Comparison of ENCODE assay signal across 8 cellular contexts in the genomic region with DNA sequence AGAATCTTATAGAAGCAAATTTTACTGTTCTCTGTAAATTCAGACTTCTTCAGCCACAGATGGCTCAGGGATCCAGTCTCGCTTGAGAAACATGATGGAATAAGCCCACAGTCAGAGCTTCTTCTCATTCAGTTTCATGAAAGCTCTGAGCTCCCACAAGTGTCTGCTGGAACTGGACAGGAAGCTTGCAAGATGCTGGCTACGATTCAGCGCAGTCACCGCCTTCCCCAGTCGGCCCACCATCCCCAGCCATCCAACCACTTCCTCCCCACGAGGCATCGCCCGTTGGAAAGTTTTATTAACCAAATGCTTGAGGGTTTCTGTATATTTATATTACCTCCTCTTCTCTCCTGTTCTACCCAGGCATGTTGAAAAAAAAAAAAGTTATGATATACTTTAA.
DNase-seq lines count a peak whose midpoint lies in the region; ATAC-seq, FAIRE-seq and TF ChIP-seq lines count a peak whose summit lies in the region.

No MANE protein-coding gene starts in this region.

- no peak for DNase-seq in A549 (ENCODE audit: low read depth in 1 of 2, low spot score in 1 of 2)
- peak; percentile 44 for DNase-seq in GM20000 (ENCODE audit: low spot score)
- peak; percentile 2 to 8 for DNase-seq in activated CD4-positive, alpha-beta T cell treated with anti-CD3 and anti-CD28 coated beads, Interleukin-2, amount 50 U/mL, for 48 hours
- DNase-seq in kidney epithelial cell (ENCODE audit: low read depth) = peak; percentile 14
- DNase-seq in HT-29 (ENCODE audit: low spot score) = no peak
- DNase-seq in putamen (ENCODE audit: low spot score) = no peak
- DNase-seq in BE2C = no peak

- 92% methylated on average over 8 of the region's 8 CpGs for whole genome bisulfite sequencing in A549 (ENCODE audit: missing lambda C conversion rate)

- peak overlapping the region; percentile 74 to 84 for H3K27ac ChIP-seq in A549

- H3K9me3 ChIP-seq in A549 (no peaks in the 10 kb centered on the region), BE2C (peaks cover 2% of the 10 kb centered on the region; the same call in 1 of the 2 replicates)

- CTCF ChIA-PET in A549 (lab: Yijun Ruan, JAX) = interaction anchor here (0.6 to 1.0 kb wide), 4 partner anchors 29 to 467 kb away, joined by 3 to 5 read pairs (median 3); no protein-coding TSS in a partner anchor

- H3K4me1 ChIP-seq in A549 = peaks cover 43% of the 10 kb centered on the region
- peaks cover 38% of the 10 kb centered on the region for H3K4me1 ChIP-seq in BE2C

- no peak for TF ChIP-seq RAD21 in A549 (conservative IDR thresholded peaks at IDR 0.05 in 1 of 2, IDR thresholded peaks at IDR 0.05 in 1 of 2)

- H3K27me3 ChIP-seq in kidney epithelial cell (ENCODE audit: control insufficient read depth, insufficient read depth, low read length) (no peaks in the 10 kb centered on the region), BE2C (no peaks in the 10 kb centered on the region)

- H3K4me2 ChIP-seq in A549 = peak overlapping the region; percentile 62

- TF ChIP-seq CTCF in A549 (IDR thresholded peaks at IDR 0.05) (no peak), GM20000 (IDR thresholded peaks at IDR 0.05; ENCODE audit: extremely low read depth, missing control alignments) (no peak), kidney epithelial cell (IDR thresholded peaks at IDR 0.05; ENCODE audit: insufficient read depth, low read length, poor library complexity, severe bottlenecking) (no peak), BE2C (IDR thresholded peaks at IDR 0.05; ENCODE audit: low read depth, low read length) (no peak)

- H3K36me3 ChIP-seq in kidney epithelial cell (ENCODE audit: control insufficient read depth, insufficient read depth, low read length) (no peaks in the 10 kb centered on the region), BE2C (no peaks in the 10 kb centered on the region; the same call in none of the 2 replicates)

- FAIRE-seq in A549 (lab: Jason Lieb, UNC) = no peak

- no peak for TF ChIP-seq EP300 in A549 (IDR thresholded peaks at IDR 0.05)

- no peak overlapping the region for H3K4me3 ChIP-seq in A549
- H3K4me3 ChIP-seq in kidney epithelial cell (ENCODE audit: low read depth, low read length) = no peak overlapping the region
- no peak overlapping the region for H3K4me3 ChIP-seq in BE2C (ENCODE audit: low read depth, low read length)

- ATAC-seq in A549 (no peak), HG03045 (IDR thresholded peaks at IDR 0.05; ENCODE audit: unreplicated experiment) (no peak)

- TF ChIP-seq POLR2A in A549 (IDR thresholded peaks at IDR 0.05; ENCODE audit: low read length) = no peak

- POLR2A ChIA-PET in A549 (lab: Yijun Ruan, JAX) = no interaction called here

TF ChIP-seq in A549, 52 proteins besides CTCF, POLR2A, EP300 and RAD21:
- TF ChIP-seq NR3C1 (IDR thresholded peaks at IDR 0.05) = no peak
- no peak for TF ChIP-seq NPAS2 (CRISPR knock-in tag; IDR thresholded peaks at IDR 0.05; ENCODE audit: borderline replicate concordance)
- no peak for TF ChIP-seq TP53 (CRISPR knock-in tag; IDR thresholded peaks at IDR 0.05)
- no peak for TF ChIP-seq HOXA7 (CRISPR knock-in tag; IDR thresholded peaks at IDR 0.05)
- TF ChIP-seq, protein P1, sequence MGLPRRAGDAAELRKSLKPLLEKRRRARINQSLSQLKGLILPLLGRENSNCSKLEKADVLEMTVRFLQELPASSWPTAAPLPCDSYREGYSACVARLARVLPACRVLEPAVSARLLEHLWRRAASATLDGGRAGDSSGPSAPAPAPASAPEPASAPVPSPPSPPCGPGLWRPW (IDR thresholded peaks at IDR 0.05) = no peak
- TF ChIP-seq EHMT2 (IDR thresholded peaks at IDR 0.05; ENCODE audit: low read depth) = no peak
- TF ChIP-seq RNF2 (IDR thresholded peaks at IDR 0.05; ENCODE audit: borderline replicate concordance, low read depth) = no peak
- TF ChIP-seq POLR2AphosphoS2 (conservative IDR thresholded peaks at IDR 0.05; ENCODE audit: low read length) = no peak
- TF ChIP-seq, protein P2, sequence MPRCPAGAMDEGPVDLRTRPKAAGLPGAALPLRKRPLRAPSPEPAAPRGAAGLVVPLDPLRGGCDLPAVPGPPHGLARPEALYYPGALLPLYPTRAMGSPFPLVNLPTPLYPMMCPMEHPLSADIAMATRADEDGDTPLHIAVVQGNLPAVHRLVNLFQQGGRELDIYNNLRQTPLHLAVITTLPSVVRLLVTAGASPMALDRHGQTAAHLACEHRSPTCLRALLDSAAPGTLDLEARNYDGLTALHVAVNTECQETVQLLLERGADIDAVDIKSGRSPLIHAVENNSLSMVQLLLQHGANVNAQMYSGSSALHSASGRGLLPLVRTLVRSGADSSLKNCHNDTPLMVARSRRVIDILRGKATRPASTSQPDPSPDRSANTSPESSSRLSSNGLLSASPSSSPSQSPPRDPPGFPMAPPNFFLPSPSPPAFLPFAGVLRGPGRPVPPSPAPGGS (IDR thresholded peaks at IDR 0.05) = no peak
- TF ChIP-seq JUN (IDR thresholded peaks at IDR 0.05) = no peak
- TF ChIP-seq KDM1A (IDR thresholded peaks at IDR 0.05; ENCODE audit: low read depth) = no peak
- no peak for TF ChIP-seq KDM5A (IDR thresholded peaks at IDR 0.05)
- no peak for TF ChIP-seq CEBPB (IDR thresholded peaks at IDR 0.05)
- no peak for TF ChIP-seq BHLHE40 (IDR thresholded peaks at IDR 0.05; ENCODE audit: low read depth, low read length)
- no peak for TF ChIP-seq MYC (IDR thresholded peaks at IDR 0.05; ENCODE audit: borderline replicate concordance, low read length)
- TF ChIP-seq, protein P3, sequence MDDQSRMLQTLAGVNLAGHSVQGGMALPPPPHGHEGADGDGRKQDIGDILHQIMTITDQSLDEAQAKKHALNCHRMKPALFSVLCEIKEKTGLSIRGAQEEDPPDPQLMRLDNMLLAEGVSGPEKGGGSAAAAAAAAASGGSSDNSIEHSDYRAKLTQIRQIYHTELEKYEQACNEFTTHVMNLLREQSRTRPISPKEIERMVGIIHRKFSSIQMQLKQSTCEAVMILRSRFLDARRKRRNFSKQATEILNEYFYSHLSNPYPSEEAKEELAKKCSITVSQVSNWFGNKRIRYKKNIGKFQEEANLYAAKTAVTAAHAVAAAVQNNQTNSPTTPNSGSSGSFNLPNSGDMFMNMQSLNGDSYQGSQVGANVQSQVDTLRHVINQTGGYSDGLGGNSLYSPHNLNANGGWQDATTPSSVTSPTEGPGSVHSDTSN (IDR thresholded peaks at IDR 0.05) = no peak
- TF ChIP-seq CHD4 (IDR thresholded peaks at IDR 0.05; ENCODE audit: borderline replicate concordance) = no peak

Comparison
In these comparisons a context has a peak if more than half of its experiments do, and no peak if none do; other contexts are left out.
1. DNase-seq: peak in GM20000 (single experiment), activated CD4-positive, alpha-beta T cell treated with anti-CD3 and anti-CD28 coated beads, Interleukin-2, amount 50 U/mL, for 48 hours (2 of 2) and kidney epithelial cell (single experiment); none in A549 (0 of 2), HT-29 (single experiment), putamen (single experiment) and BE2C (single experiment).